22 cellular contexts compared by ENCODE assay signal in genomic region chr11:30106782-30107181, GRCh38.
"Had no signal": no experiment of that assay in that cellular context is flagged by ENCODE, and none has a peak within 500 bp of the region (broad histone marks: within the 10 kb centered on the region; RNA-seq: fewer than 3 reads in every experiment).

No MANE protein-coding gene starts in this region.

- H3K9me3 ChIP-seq: SK-N-SH had no signal

- H3K9ac ChIP-seq: SK-N-SH had no signal

- H3K27ac ChIP-seq: RWPE1 had no signal

- ATAC-seq: Panc1, PC-3 had no signal

- H3K4me2 ChIP-seq: SK-N-SH had no signal

- DNase-seq: KBM-7, MV-4-11, NCI-H1048, NCI-H1105, NCI-H1417, NCI-H1436 treated with DMSO at 0.1 percent for 48 hours, NCI-H1694, NCI-H187 treated with DMSO at 0.1 percent for 48 hours, NCI-H2029 treated with DMSO at 0.1 percent for 48 hours, NCI-H2171 treated with DMSO at 0.1 percent for 48 hours, NCI-H2227 treated with DMSO at 0.1 percent for 48 hours, NCI-H446, NCI-H510A, NCI-H524 treated with DMSO at 0.1 percent for 48 hours, NCI-H69, NCI-H774, PC-3, SHP77, SK-N-SH, SW 1271 had no signal
